Comparison of ENCODE assay signal across 1 cellular context in genomic region chr4:86453044-86453501, GRCh38.
TF ChIP-seq lines count a peak whose summit lies in the region.

No MANE protein-coding gene starts in this region.

TF ChIP-seq in SK-N-SH treated with all-trans-retinoic acid at 6 μM for 48 hours, 23 proteins besides CTCF, POLR2A, EP300 and RAD21 (continued from another document):
- TF ChIP-seq ZC3H10 (CRISPR knock-in tag; IDR thresholded peaks at IDR 0.05) (no peak), TOX (CRISPR knock-in tag; IDR thresholded peaks at IDR 0.05; ENCODE audit: borderline replicate concordance) (no peak), BACH2 (CRISPR knock-in tag; IDR thresholded peaks at IDR 0.05; ENCODE audit: borderline replicate concordance) (no peak), RARB (CRISPR knock-in tag; IDR thresholded peaks at IDR 0.05) (no peak), ARNTL (CRISPR knock-in tag; IDR thresholded peaks at IDR 0.05; ENCODE audit: borderline replicate concordance, low read depth) (no peak), ISL1 (CRISPR knock-in tag; IDR thresholded peaks at IDR 0.05) (no peak), OSR1 (CRISPR knock-in tag; IDR thresholded peaks at IDR 0.05) (no peak), CSRNP3 (CRISPR knock-in tag; IDR thresholded peaks at IDR 0.05) (no peak)
- TF ChIP-seq, protein P1, sequence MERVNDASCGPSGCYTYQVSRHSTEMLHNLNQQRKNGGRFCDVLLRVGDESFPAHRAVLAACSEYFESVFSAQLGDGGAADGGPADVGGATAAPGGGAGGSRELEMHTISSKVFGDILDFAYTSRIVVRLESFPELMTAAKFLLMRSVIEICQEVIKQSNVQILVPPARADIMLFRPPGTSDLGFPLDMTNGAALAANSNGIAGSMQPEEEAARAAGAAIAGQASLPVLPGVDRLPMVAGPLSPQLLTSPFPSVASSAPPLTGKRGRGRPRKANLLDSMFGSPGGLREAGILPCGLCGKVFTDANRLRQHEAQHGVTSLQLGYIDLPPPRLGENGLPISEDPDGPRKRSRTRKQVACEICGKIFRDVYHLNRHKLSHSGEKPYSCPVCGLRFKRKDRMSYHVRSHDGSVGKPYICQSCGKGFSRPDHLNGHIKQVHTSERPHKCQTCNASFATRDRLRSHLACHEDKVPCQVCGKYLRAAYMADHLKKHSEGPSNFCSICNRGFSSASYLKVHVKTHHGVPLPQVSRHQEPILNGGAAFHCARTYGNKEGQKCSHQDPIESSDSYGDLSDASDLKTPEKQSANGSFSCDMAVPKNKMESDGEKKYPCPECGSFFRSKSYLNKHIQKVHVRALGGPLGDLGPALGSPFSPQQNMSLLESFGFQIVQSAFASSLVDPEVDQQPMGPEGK (CRISPR knock-in tag; IDR thresholded peaks at IDR 0.05; ENCODE audit: borderline replicate concordance) = no peak
